Comparison of ENCODE assay signal across 25 cellular contexts in genomic region chr9:96126321-96126881, GRCh38.
DNase-seq lines count a peak whose midpoint lies in the region; ATAC-seq, FAIRE-seq and TF ChIP-seq lines count a peak whose summit lies in the region.
"Had no signal": no experiment of that assay in that cellular context is flagged by ENCODE, and none has a peak within 500 bp of the region (broad histone marks: within the 10 kb centered on the region; RNA-seq: fewer than 3 reads in every experiment).

No MANE protein-coding gene starts in this region.

- no peak overlapping the region for H4K8ac ChIP-seq in H1 (ENCODE audit: extremely low read depth, insufficient read depth, low read length)

- H3K4me1 ChIP-seq in H1 (replicated peaks in 1 of 4; ENCODE audit: control insufficient read depth in 3 of 4, insufficient read depth in 4 of 4, low read length in 3 of 4): peaks cover 10 to 21% (median 15%) of the 10 kb centered on the region in 4 experiments; a peak in 5 of 7 replicates
- H3K4me1 ChIP-seq in mucosa of rectum (ENCODE audit: control insufficient read depth in 2 of 2, insufficient read depth in 2 of 2, low read length in 2 of 2): peaks cover 0 to 3% of the 10 kb centered on the region in 2 donors
- H3K4me1 ChIP-seq in gastroesophageal sphincter: peaks cover 0 to 12% (median 0%) of the 10 kb centered on the region in 3 donors
- H3K4me1 ChIP-seq: HAP-1, lower lobe of right lung had no signal

- no peak overlapping the region for H3K27ac ChIP-seq in H1 (ENCODE audit: low read depth, low read length)
- peak overlapping the region; percentile 63 to 64 for H3K27ac ChIP-seq in mucosa of rectum (ENCODE audit: low read depth in 2 of 2, low read length in 2 of 2)
- H3K27ac ChIP-seq in gastroesophageal sphincter: no peak overlapping the region
- H3K27ac ChIP-seq: lower lobe of right lung, ovary, tibial nerve had no signal

- no peak overlapping the region for H2BK15ac ChIP-seq in H1 (ENCODE audit: low read length)

- WGBS in H1 (ENCODE audit: extremely low coverage in 1 of 2, insufficient coverage in 1 of 2, insufficient read length in 1 of 2, insufficient replicate concordance in 2 of 2, low coverage in 1 of 2, low lambda C conversion rate in 2 of 2, missing lambda C conversion rate in 1 of 2), 2 experiments: 54% methylated on average over 21 of the region's 21 CpGs; no CpG with 5 or more reads in 1 of the 2 experiments
- 55 to 92% methylated on average over 2 to 8 of the region's 21 CpGs for WGBS in gastroesophageal sphincter (ENCODE audit: low coverage in 1 of 2), 2 donors

- H3K23ac ChIP-seq in H1 (ENCODE audit: insufficient read length): no peak overlapping the region

- no peaks in the 10 kb centered on the region for H3K79me1 ChIP-seq in H1 (ENCODE audit: low read depth, low read length)

- no peak overlapping the region for H2BK5ac ChIP-seq in H1 (ENCODE audit: low read depth, low read length)

- no peak for FAIRE-seq in H1 (lab: Jason Lieb, UNC)
- FAIRE-seq: GM12878, kidney had no signal

- H3K9me3 ChIP-seq in H1 (ENCODE audit: insufficient read depth in 2 of 2, low read depth in 1 of 2, low read length in 1 of 2): no peaks in the 10 kb centered on the region
- no peaks in the 10 kb centered on the region for H3K9me3 ChIP-seq in mucosa of rectum (ENCODE audit: control insufficient read depth in 2 of 2, low read length in 2 of 2)
- H3K9me3 ChIP-seq in gastroesophageal sphincter: no peaks in the 10 kb centered on the region
- H3K9me3 ChIP-seq: lower lobe of right lung, MG63, ovary, SK-N-SH, tibial nerve had no signal

- no peaks in the 10 kb centered on the region; the same call in 1 of the 2 replicates for H3K23me2 ChIP-seq in H1 (ENCODE audit: low read depth, low read length)

- H3K4me3 Mint-ChIP-seq in type B pancreatic cell: no peak overlapping the region
- H3K4me3 Mint-ChIP-seq: activated naive CD4-positive, alpha-beta T cell treated with anti-CD3 and anti-CD28 coated beads for 36 hours; activated T-cell treated with anti-CD3 and anti-CD28 coated beads, Interleukin-2, amount 50 U/mL, for 72 hours; CD14-positive monocyte; endodermal cell had no signal

- no peak overlapping the region for H3K9ac ChIP-seq in H1 (replicated peaks in 1 of 4; ENCODE audit: extremely low read depth in 1 of 4, low read depth in 3 of 4, low read length in 3 of 4)
- no peak overlapping the region for H3K9ac ChIP-seq in mucosa of rectum (ENCODE audit: low read depth in 1 of 2, low read length in 2 of 2)
- H3K9ac ChIP-seq: SK-N-SH had no signal

- no peak overlapping the region for H2BK120ac ChIP-seq in H1 (replicated peaks; ENCODE audit: low read depth, low read length)

- no peak overlapping the region for H3K14ac ChIP-seq in H1 (ENCODE audit: insufficient read length)

- CTCF ChIA-PET in H1 (lab: Charles Lee; ENCODE audit: partially characterized antibody): interaction anchor here (0.6 to 1.6 kb wide), 5 partner anchors 10 to 106 kb away, joined by 3 to 4 read pairs (median 3); no protein-coding TSS in a partner anchor

- H2AK5ac ChIP-seq in H1 (ENCODE audit: low read depth, low read length): no peak overlapping the region

- H3K79me2 ChIP-seq in H1 (ENCODE audit: control insufficient read depth in 1 of 2, insufficient read depth in 2 of 2, low read length in 2 of 2): no peaks in the 10 kb centered on the region

- POLR2A ChIA-PET in H1 (lab: Charles Lee; ENCODE audit: partially characterized antibody): interaction anchor here (1.0 kb wide), 1 partner anchor 43 kb away, joined by 3 read pairs; no protein-coding TSS in a partner anchor

- H2AFZ ChIP-seq in H1 (ENCODE audit: low read length): peak overlapping the region; percentile 90

- H2BK20ac ChIP-seq in H1 (ENCODE audit: low read length): peak overlapping the region; percentile 64; the same call in 1 of the 2 replicates

- DNase-seq in NCI-H748 treated with DMSO at 0.1 percent for 48 hours (lab: John Stamatoyannopoulos, UW) (peak; percentile 66), H1 (ENCODE audit: low read depth in 1 of 2, low spot score in 2 of 2) (no peak), type B pancreatic cell (ENCODE audit: extremely low spot score, unreplicated experiment) (peak; percentile 75), SHP77 treated with DMSO at 0.1 percent for 48 hours (lab: John Stamatoyannopoulos, UW) (no peak), NCI-H2029 (lab: John Stamatoyannopoulos, UW) (no peak)
- DNase-seq: activated CD4-positive, alpha-beta T cell treated with anti-CD3 and anti-CD28 coated beads for 4 hours; activated naive CD4-positive, alpha-beta T cell treated with anti-CD3 and anti-CD28 coated beads for 36 hours; activated T-cell treated with anti-CD3 and anti-CD28 coated beads, Interleukin-2, amount 50 U/mL, for 72 hours; amygdala; cortex of kidney; endodermal cell; kidney; lower lobe of right lung; MG63; NCI-H1436; ovary; right cardiac atrium; SK-N-SH; stimulated activated naive CD4-positive, alpha-beta T cell treated with Interleukin-2 at 50 U/mL for 16 hours had no signal

- H3K27ac Mint-ChIP-seq in type B pancreatic cell: peak overlapping the region; percentile 55
- H3K27ac Mint-ChIP-seq: activated naive CD4-positive, alpha-beta T cell treated with anti-CD3 and anti-CD28 coated beads for 36 hours; activated T-cell treated with anti-CD3 and anti-CD28 coated beads, Interleukin-2, amount 50 U/mL, for 72 hours; endodermal cell had no signal

- H3K27me3 Mint-ChIP-seq in type B pancreatic cell: peaks cover 25% of the 10 kb centered on the region

- H3K36me3 ChIP-seq in H1 (ENCODE audit: control insufficient read depth in 2 of 4, insufficient read depth in 4 of 4, low read length in 3 of 4) (no peaks in the 10 kb centered on the region), mucosa of rectum (ENCODE audit: control insufficient read depth in 2 of 2, insufficient read depth in 2 of 2, low read length in 2 of 2) (no peaks in the 10 kb centered on the region), gastroesophageal sphincter (no peaks in the 10 kb centered on the region)
- H3K36me3 ChIP-seq: HAP-1, lower lobe of right lung, MG63, ovary, tibial nerve had no signal

- H3K56ac ChIP-seq in H1 (replicated peaks; ENCODE audit: insufficient read length, low read depth, low read length): no peak overlapping the region

- H3K27me3 ChIP-seq in H1 (replicated peaks in 1 of 4; ENCODE audit: control insufficient read depth in 3 of 4, extremely low read depth in 1 of 4, insufficient read depth in 3 of 4, low read length in 3 of 4): no peaks in the 10 kb centered on the region; a peak in 2 of 7 replicates
- H3K27me3 ChIP-seq in mucosa of rectum (ENCODE audit: control insufficient read depth in 2 of 2, insufficient read depth in 2 of 2, low read length in 2 of 2): no peaks in the 10 kb centered on the region
- no peaks in the 10 kb centered on the region for H3K27me3 ChIP-seq in gastroesophageal sphincter
- H3K27me3 ChIP-seq: MG63, ovary, tibial nerve had no signal

- ATAC-seq in gastroesophageal sphincter: no peak
- ATAC-seq: activated T-cell treated with anti-CD3 and anti-CD28 coated beads, Interleukin-2, amount 50 U/mL, for 72 hours; GM12878; right cardiac atrium had no signal

- TF ChIP-seq POLR2A in H1 (IDR thresholded peaks at IDR 0.05; ENCODE audit: control extremely low read depth in 1 of 2, low read depth in 2 of 2, low read length in 2 of 2) (no peak), gastroesophageal sphincter (IDR thresholded peaks at IDR 0.05) (no peak)

- H3K4me3 ChIP-seq in H1 (ENCODE audit: extremely low read depth in 1 of 4, insufficient read depth in 2 of 4, low read depth in 3 of 4, low read length in 4 of 4): 0 out of 8 replicates have a peak overlapping the region, but pooled peaks of 1 of the 4 experiments have one; percentile 7
- H3K4me3 ChIP-seq in mucosa of rectum (ENCODE audit: low read length in 2 of 2): no peak overlapping the region
- no peak overlapping the region for H3K4me3 ChIP-seq in gastroesophageal sphincter
- H3K4me3 ChIP-seq: GM12878, HAP-1, lower lobe of right lung, MG63, ovary, tibial nerve had no signal

- no peak for TF ChIP-seq RAD21 in H1 (IDR thresholded peaks at IDR 0.05 in 1 of 2, conservative IDR thresholded peaks at IDR 0.05 in 1 of 2; ENCODE audit: low read depth in 2 of 2, low read length in 2 of 2)

- H4K20me1 ChIP-seq in H1 (replicated peaks in 1 of 2; ENCODE audit: control insufficient read depth in 1 of 2, insufficient read depth in 2 of 2, low read length in 2 of 2): no peaks in the 10 kb centered on the region

- no peaks in the 10 kb centered on the region for H3K9me3 Mint-ChIP-seq in type B pancreatic cell
- H3K9me3 Mint-ChIP-seq: activated naive CD4-positive, alpha-beta T cell treated with anti-CD3 and anti-CD28 coated beads for 36 hours; activated T-cell treated with anti-CD3 and anti-CD28 coated beads, Interleukin-2, amount 50 U/mL, for 72 hours had no signal

- H3K36me3 Mint-ChIP-seq in type B pancreatic cell: no peaks in the 10 kb centered on the region
- H3K36me3 Mint-ChIP-seq: CD14-positive monocyte had no signal

- no peak overlapping the region for H4K91ac ChIP-seq in H1 (replicated peaks; ENCODE audit: insufficient read length, low read length)

- no peak for TF ChIP-seq EP300 in H1 (IDR thresholded peaks at IDR 0.05; ENCODE audit: borderline replicate concordance in 1 of 2, low read depth in 2 of 2, low read length in 2 of 2)
- no peak for TF ChIP-seq EP300 in gastroesophageal sphincter (IDR thresholded peaks at IDR 0.05)

- H4K5ac ChIP-seq in H1 (ENCODE audit: insufficient read length, low read depth, low read length): no peak overlapping the region

- H3K4ac ChIP-seq in H1 (replicated peaks; ENCODE audit: insufficient read length, low read depth, low read length): no peak overlapping the region

- peak overlapping the region; percentile 12 to 18; a peak in 2 of 4 replicates for H3K4me2 ChIP-seq in H1 (ENCODE audit: insufficient read depth in 1 of 2, low read depth in 2 of 2, low read length in 2 of 2)
- H3K4me2 ChIP-seq: SK-N-SH had no signal

- TF ChIP-seq CTCF in H1 (IDR thresholded peaks at IDR 0.05; ENCODE audit: control extremely low read depth in 1 of 3, insufficient read depth in 1 of 3, low read depth in 1 of 3, low read length in 3 of 3) (no peak), type B pancreatic cell (conservative IDR thresholded peaks at IDR 0.05) (no peak), gastroesophageal sphincter (IDR thresholded peaks at IDR 0.05) (no peak)

- H3K18ac ChIP-seq in H1 (ENCODE audit: extremely low read depth, low read length): peak overlapping the region; percentile 34; the same call in 1 of the 2 replicates

- peak overlapping the region; percentile 53; the same call in 1 of the 2 replicates for H2BK12ac ChIP-seq in H1 (ENCODE audit: low read depth, low read length)

- H3K4me1 Mint-ChIP-seq in type B pancreatic cell (ENCODE audit: unreplicated experiment): peaks cover 49% of the 10 kb centered on the region

TF ChIP-seq in H1, 55 proteins besides CTCF, POLR2A, EP300 and RAD21:
- TF ChIP-seq SIN3A (conservative IDR thresholded peaks at IDR 0.05 in 1 of 2, IDR thresholded peaks at IDR 0.05 in 1 of 2; ENCODE audit: low read depth in 1 of 2, low read length in 2 of 2) (no peak), MAX (IDR thresholded peaks at IDR 0.05) (peak; percentile 35; the same call in 1 of the 2 replicates)

Comparison
In these comparisons a context has a peak if more than half of its experiments do, and no peak if none do; other contexts are left out.
1. DNase-seq: peak in NCI-H748 treated with DMSO at 0.1 percent for 48 hours (single experiment) and type B pancreatic cell (single experiment); none in H1 (0 of 2), SHP77 treated with DMSO at 0.1 percent for 48 hours (single experiment) and NCI-H2029 (single experiment).
2. H3K27ac ChIP-seq: peak in mucosa of rectum (2 of 2); none in H1 (single experiment) and gastroesophageal sphincter (0 of 4).